ENCODE assay signal across 9 cellular contexts in genomic region chr19:7831452-7831851, GRCh38. TPM values are rescaled to one million over a fixed set of nuclear protein-coding genes. Genes with fewer than 3 reads are reported as not detected.
A peak's percentile ranks its signal among the peaks of the same experiment; 100 is the strongest.
DNase-seq lines count a peak whose midpoint lies in the region; ATAC-seq, FAIRE-seq and TF ChIP-seq lines count a peak whose summit lies in the region.
"Had no signal": no experiment of that assay in that cellular context is flagged by ENCODE, and none has a peak within 500 bp of the region (broad histone marks: within the 10 kb centered on the region; RNA-seq: fewer than 3 reads in every experiment).

No MANE protein-coding gene starts in this region.

- peaks cover 34% of the 10 kb centered on the region for H3K4me1 ChIP-seq in keratinocyte (ENCODE audit: control insufficient read depth, extremely low read depth, insufficient read depth, low read length)

- peak overlapping the region; percentile 72 for H3K9ac ChIP-seq in keratinocyte (ENCODE audit: control insufficient read depth, extremely low read depth, insufficient read depth, low read length)

- DNase-seq in AG04450 (ENCODE audit: low read depth, low spot score) (no peak), H4 (ENCODE audit: low spot score) (peak; percentile 48), keratinocyte (ENCODE audit: low read depth, low spot score) (no peak), NCI-H1417 treated with DMSO at 0.1 percent for 48 hours (lab: John Stamatoyannopoulos, UW) (no peak), SKM-1 treated with dmso at 0.1 percent for 144 hours (lab: John Stamatoyannopoulos, UW; ENCODE audit: unreplicated experiment) (no peak), SHP77 treated with DMSO at 0.1 percent for 48 hours (lab: John Stamatoyannopoulos, UW) (no peak), left colon (no peak)
- DNase-seq in activated naive CD8-positive, alpha-beta T cell treated with anti-CD3 and anti-CD28 coated beads for 36 hours, result no peak

- CTCF ChIA-PET in AG04450 (lab: Charles Lee), result interaction anchor here (0.5 to 2.8 kb wide), 6 partner anchors 10 to 1337 kb away, joined by 3 to 13 read pairs (median 4); partner anchors contain the start of gene TRAPPC5

- no peak overlapping the region for H2AFZ ChIP-seq in keratinocyte (ENCODE audit: control insufficient read depth, low read length)

- no peaks in the 10 kb centered on the region for H3K9me3 Mint-ChIP-seq in activated naive CD8-positive, alpha-beta T cell treated with anti-CD3 and anti-CD28 coated beads for 36 hours

- H3K27ac ChIP-seq in AG04450 (ENCODE audit: low read depth, low read length) (no peak overlapping the region), keratinocyte (ENCODE audit: control insufficient read depth, insufficient read depth, low read length) (no peak overlapping the region)

- dilution Hi-C loops in keratinocyte (cut with MboI; ENCODE audit: extremely low pct_ligation_motif_present, low sequenced_read_pairs), result no loop called here

- H3K27me3 ChIP-seq in AG04450 (ENCODE audit: control insufficient read depth, insufficient read depth, low read length) (peaks cover 4% of the 10 kb centered on the region), keratinocyte (ENCODE audit: control insufficient read depth, extremely low read depth, insufficient read depth, low read length) (no peaks in the 10 kb centered on the region)

- H3K79me2 ChIP-seq in keratinocyte (ENCODE audit: control insufficient read depth, insufficient read depth, low read length), result peaks cover 12% of the 10 kb centered on the region

- FAIRE-seq in keratinocyte (lab: Jason Lieb, UNC), result no peak
- FAIRE-seq: colon had no signal

- H3K4me3 ChIP-seq in AG04450 (ENCODE audit: low read depth, low read length), result peak overlapping the region; percentile 7; the same call in 1 of the 2 replicates
- no peak overlapping the region for H3K4me3 ChIP-seq in keratinocyte (ENCODE audit: control insufficient read depth in 2 of 3, extremely low read depth in 1 of 3, insufficient read depth in 2 of 3, low read depth in 1 of 3, low read length in 3 of 3)

- H3K9me3 ChIP-seq in AG04450 (ENCODE audit: control insufficient read depth, insufficient read depth, low read length) (no peaks in the 10 kb centered on the region; the same call in 1 of the 2 replicates), keratinocyte (ENCODE audit: control insufficient read depth, low read depth, low read length) (no peaks in the 10 kb centered on the region)

- peaks cover 13% of the 10 kb centered on the region for H3K4me1 Mint-ChIP-seq in activated naive CD8-positive, alpha-beta T cell treated with anti-CD3 and anti-CD28 coated beads for 36 hours

- H3K36me3 ChIP-seq in keratinocyte (ENCODE audit: control insufficient read depth in 2 of 2, extremely low read depth in 1 of 2, insufficient read depth in 2 of 2, low read length in 2 of 2), result no peaks in the 10 kb centered on the region

- no peak for ATAC-seq in left colon

- peaks cover 3% of the 10 kb centered on the region for H3K9me1 ChIP-seq in keratinocyte (ENCODE audit: control insufficient read depth, extremely low read depth, insufficient read depth, low read length)

- TF ChIP-seq CTCF in AG04450 (IDR thresholded peaks at IDR 0.05; ENCODE audit: low read depth, low read length), result peak; percentile 48
- peak in 2 of 3 experiments; percentile 27 to 47 for TF ChIP-seq CTCF in keratinocyte (optimal IDR thresholded peaks at IDR 0.05 in 1 of 3, IDR thresholded peaks at IDR 0.05 in 1 of 3, conservative IDR thresholded peaks at IDR 0.05 in 1 of 3; ENCODE audit: extremely low read depth in 1 of 3, insufficient read depth in 2 of 3, low read length in 3 of 3)

- peaks cover 6% of the 10 kb centered on the region for H3K27me3 Mint-ChIP-seq in activated naive CD8-positive, alpha-beta T cell treated with anti-CD3 and anti-CD28 coated beads for 36 hours

- POLR2A ChIA-PET in AG04450 (lab: Yijun Ruan, JAX), result interaction anchor here (0.6 kb wide), 1 partner anchor 1706 kb away, joined by 4 read pairs; no protein-coding TSS in a partner anchor

- peak overlapping the region; percentile 32 for H3K4me2 ChIP-seq in keratinocyte (ENCODE audit: control insufficient read depth, extremely low read depth, insufficient read depth, low read depth, low read length)

- H3K4me3 Mint-ChIP-seq in activated naive CD8-positive, alpha-beta T cell treated with anti-CD3 and anti-CD28 coated beads for 36 hours, result peak overlapping the region; percentile 74

- H3K36me3 Mint-ChIP-seq in activated naive CD8-positive, alpha-beta T cell treated with anti-CD3 and anti-CD28 coated beads for 36 hours, result no peaks in the 10 kb centered on the region

- H4K20me1 ChIP-seq in keratinocyte (ENCODE audit: control insufficient read depth, extremely low read depth, insufficient read depth, low read length), result no peaks in the 10 kb centered on the region

- no peak overlapping the region for H3K27ac Mint-ChIP-seq in activated naive CD8-positive, alpha-beta T cell treated with anti-CD3 and anti-CD28 coated beads for 36 hours

- intact Hi-C loops in left colon (cut with DNase I, micrococcal nuclease), result no loop called here

RNA-seq across cellular contexts. Expression of gene EVI5L, which starts 1.4 kb away (rescaled TPM):
- polyA plus RNA-seq in AG04450 (2011; rRNA removed), result 6.7 and 9.1 TPM in 2 replicates
- 9.6 and 20.1 TPM in 2 replicates for polyA minus RNA-seq in AG04450 (2011; rRNA and poly(A)+ RNA removed)
- 7.9 and 12.6 TPM in 2 replicates for total RNA-seq in H4 (2014; rRNA removed; shearing (Covaris generic))
- 1 to 10 TPM; 4.8 TPM for total RNA-seq in activated naive CD8-positive, alpha-beta T cell treated with anti-CD3 and anti-CD28 coated beads for 36 hours
- 7.5 to 14.8 TPM (median 8.5 TPM) in 3 replicates for polyA plus RNA-seq in keratinocyte
- polyA plus RNA-seq in keratinocyte (2011; ENCODE audit: low read depth), result 7.9 TPM
- 13.9 and 14.5 TPM in 2 replicates for polyA plus RNA-seq in keratinocyte (2011; cell fraction: cytosol; rRNA removed)
- polyA plus RNA-seq in keratinocyte (2011; cell fraction: nucleus; rRNA removed), result 18.2 and 28.8 TPM in 2 replicates
- polyA plus RNA-seq in keratinocyte (2012; ENCODE audit: low replicate concordance), result 13.3 and 15.3 TPM in 2 replicates
- 21.3 to 84.7 TPM (median 38.6 TPM) in 3 replicates for polyA minus RNA-seq in keratinocyte
- 23.8 TPM for polyA minus RNA-seq in keratinocyte (2011; cell fraction: cytosol; rRNA and poly(A)+ RNA removed)
- 9.5 and 11.1 TPM in 2 replicates for polyA minus RNA-seq in keratinocyte (2011; cell fraction: nucleus; rRNA and poly(A)+ RNA removed)
- total RNA-seq in left colon, result 10 to 100 TPM; 10.5 to 13.1 TPM

RNA-seq across cellular contexts. Expression of gene PRR36, which starts 42.7 kb away (rescaled TPM):
- not detected in 2 replicates for polyA plus RNA-seq in AG04450 (2011; rRNA removed)
- polyA minus RNA-seq in AG04450 (2011; rRNA and poly(A)+ RNA removed), result not detected in 2 replicates
- total RNA-seq in H4 (2014; rRNA removed; shearing (Covaris generic)), result 0.04 TPM in 1 of 2 replicates, not detected in the other
- total RNA-seq in activated naive CD8-positive, alpha-beta T cell treated with anti-CD3 and anti-CD28 coated beads for 36 hours, result under 1 TPM in 1 of 2 experiments, not detected in 1; 0.10 TPM
- 0.05 TPM in 2 of 3 replicates, not detected in the other for polyA plus RNA-seq in keratinocyte
- not detected for polyA plus RNA-seq in keratinocyte (2011; ENCODE audit: low read depth)
- 0.04 and 0.08 TPM in 2 replicates for polyA plus RNA-seq in keratinocyte (2011; cell fraction: cytosol; rRNA removed)
- polyA plus RNA-seq in keratinocyte (2011; cell fraction: nucleus; rRNA removed), result 0.04 and 0.07 TPM in 2 replicates
- polyA plus RNA-seq in keratinocyte (2012; ENCODE audit: low replicate concordance), result 0.08 and 0.21 TPM in 2 replicates
- polyA minus RNA-seq in keratinocyte, result not detected in 3 replicates
- polyA minus RNA-seq in keratinocyte (2011; cell fraction: cytosol; rRNA and poly(A)+ RNA removed), result not detected
- polyA minus RNA-seq in keratinocyte (2011; cell fraction: nucleus; rRNA and poly(A)+ RNA removed), result not detected in 2 replicates
- total RNA-seq in left colon, result under 1 TPM; 0.22 to 0.46 TPM

RNA-seq across cellular contexts. Expression of gene LRRC8E, which starts 56.9 kb away (rescaled TPM):
- polyA plus RNA-seq in AG04450 (2011; rRNA removed), result 4.1 and 4.7 TPM in 2 replicates
- polyA minus RNA-seq in AG04450 (2011; rRNA and poly(A)+ RNA removed), result 5.8 TPM in 2 replicates
- 2.4 and 2.6 TPM in 2 replicates for total RNA-seq in H4 (2014; rRNA removed; shearing (Covaris generic))
- not detected for total RNA-seq in activated naive CD8-positive, alpha-beta T cell treated with anti-CD3 and anti-CD28 coated beads for 36 hours
- polyA plus RNA-seq in keratinocyte, result 11.5 to 22.2 TPM (median 13.5 TPM) in 3 replicates
- polyA plus RNA-seq in keratinocyte (2011; ENCODE audit: low read depth), result 8.9 TPM
- 6.2 and 7.4 TPM in 2 replicates for polyA plus RNA-seq in keratinocyte (2011; cell fraction: cytosol; rRNA removed)
- 23.6 and 28.4 TPM in 2 replicates for polyA plus RNA-seq in keratinocyte (2011; cell fraction: nucleus; rRNA removed)
- 10.5 and 20.0 TPM in 2 replicates for polyA plus RNA-seq in keratinocyte (2012; ENCODE audit: low replicate concordance)
- 14.7 to 18.5 TPM (median 18.4 TPM) in 3 replicates for polyA minus RNA-seq in keratinocyte
- polyA minus RNA-seq in keratinocyte (2011; cell fraction: cytosol; rRNA and poly(A)+ RNA removed), result 12.5 TPM
- polyA minus RNA-seq in keratinocyte (2011; cell fraction: nucleus; rRNA and poly(A)+ RNA removed), result 25.3 and 31.3 TPM in 2 replicates
- 1 to 10 TPM; 2.7 to 3.1 TPM for total RNA-seq in left colon
